In genomic region chr3:5019411-5020261, GRCh38 we compare ENCODE assay signal across 10 cellular contexts. TPM values are rescaled to one million over a fixed set of nuclear protein-coding genes. Genes with fewer than 3 reads are reported as not detected.
DNase-seq lines count a peak whose midpoint lies in the region; ATAC-seq, FAIRE-seq and TF ChIP-seq lines count a peak whose summit lies in the region.
"Had no signal": no experiment of that assay in that cellular context is flagged by ENCODE, and none has a peak within 500 bp of the region (broad histone marks: within the 10 kb centered on the region; RNA-seq: fewer than 3 reads in every experiment).

No MANE protein-coding gene starts in this region.

- peaks cover 75% of the 10 kb centered on the region for H3K4me1 Mint-ChIP-seq in activated CD4-positive, alpha-beta T cell treated with anti-CD3 and anti-CD28 coated beads, Interleukin-2, amount 10 ng/mL, durations not matched to agents 7 days and 5 days

- peak overlapping the region; percentile 0 for H3K4me3 Mint-ChIP-seq in activated CD4-positive, alpha-beta T cell treated with anti-CD3 and anti-CD28 coated beads, Interleukin-2, amount 10 ng/mL, durations not matched to agents 7 days and 5 days

- FAIRE-seq in GM12891 (lab: Jason Lieb, UNC) = no peak
- FAIRE-seq: urothelium cell line had no signal

- no peaks in the 10 kb centered on the region for H3K9me3 Mint-ChIP-seq in activated CD4-positive, alpha-beta T cell treated with anti-CD3 and anti-CD28 coated beads, Interleukin-2, amount 10 ng/mL, durations not matched to agents 7 days and 5 days

- no peak for DNase-seq in GM12891 (ENCODE audit: insufficient read length, low spot score)
- DNase-seq in activated CD4-positive, alpha-beta T cell treated with anti-CD3 and anti-CD28 coated beads, Interleukin-2, amount 10 ng/mL, durations not matched to agents 7 days and 5 days = peak; percentile 88
- peak; percentile 74 for DNase-seq in effector CD4-positive, alpha-beta T cell
- DNase-seq in stimulated activated CD4-positive, alpha-beta T cell treated with anti-CD3 and anti-CD28 coated beads, Interleukin-4, amount 100 ng/mL, for 1 hour = peak; percentile 70
- DNase-seq in NCI-H2227 treated with DMSO at 0.1 percent for 48 hours (lab: John Stamatoyannopoulos, UW) = no peak
- no peak for DNase-seq in NCI-H1694 treated with DMSO at 0.1 percent for 48 hours (lab: John Stamatoyannopoulos, UW)
- no peak for DNase-seq in SW 1271 (lab: John Stamatoyannopoulos, UW)

- no peak for ATAC-seq in HG03039 (IDR thresholded peaks at IDR 0.05; ENCODE audit: unreplicated experiment)
- ATAC-seq: SK-N-SH treated with all-trans-retinoic acid at 6 μM for 48 hours had no signal

- H3K27me3 Mint-ChIP-seq in activated CD4-positive, alpha-beta T cell treated with anti-CD3 and anti-CD28 coated beads, Interleukin-2, amount 10 ng/mL, durations not matched to agents 7 days and 5 days = peaks cover under 1% of the 10 kb centered on the region

- TF ChIP-seq POLR2A in GM12891 (IDR thresholded peaks at IDR 0.05; ENCODE audit: low read depth, low read length) = no peak

- POLR2A ChIA-PET in activated CD4-positive, alpha-beta T cell treated with anti-CD3 and anti-CD28 coated beads, Interleukin-2, amount 10 ng/mL, durations not matched to agents 7 days and 5 days (lab: Charles Lee) = interaction anchor here (1.3 kb wide), 1 partner anchor 41 kb away, joined by 5 read pairs; no protein-coding TSS in a partner anchor

- H3K36me3 Mint-ChIP-seq in activated CD4-positive, alpha-beta T cell treated with anti-CD3 and anti-CD28 coated beads, Interleukin-2, amount 10 ng/mL, durations not matched to agents 7 days and 5 days (ENCODE audit: low read depth) = peaks cover 2% of the 10 kb centered on the region

- CTCF ChIA-PET in activated CD4-positive, alpha-beta T cell treated with anti-CD3 and anti-CD28 coated beads, Interleukin-2, amount 10 ng/mL, durations not matched to agents 7 days and 5 days (lab: Charles Lee) = interaction anchor here (0.6 to 3.6 kb wide), 9 partner anchors 17 to 304 kb away, joined by 3 to 23 read pairs (median 3); partner anchors contain the start of gene BHLHE40

- peak overlapping the region; percentile 47 for H3K27ac Mint-ChIP-seq in activated CD4-positive, alpha-beta T cell treated with anti-CD3 and anti-CD28 coated beads, Interleukin-2, amount 10 ng/mL, durations not matched to agents 7 days and 5 days

TF ChIP-seq in GM12891, 5 proteins besides CTCF, POLR2A, EP300 and RAD21:
- TF ChIP-seq POLR2AphosphoS5 (IDR thresholded peaks at IDR 0.05; ENCODE audit: low read depth, low read length) = no peak
- TF ChIP-seq SPI1 (IDR thresholded peaks at IDR 0.05; ENCODE audit: low read depth, low read length) = 0 out of 2 replicates have a peak, but pooled peaks have one; percentile 27

RNA-seq across cellular contexts. Expression of gene BHLHE40, which starts 40.4 kb away (rescaled TPM):
- polyA plus RNA-seq in GM12891 (2012; ENCODE audit: low read depth, missing spikeins) = 101 TPM
- 100 to 1,000 TPM; 105 to 112 TPM for total RNA-seq in activated CD4-positive, alpha-beta T cell treated with anti-CD3 and anti-CD28 coated beads, Interleukin-2, amount 10 ng/mL, durations not matched to agents 7 days and 5 days

Comparison
In these comparisons a context has a peak if more than half of its experiments do, and no peak if none do; other contexts are left out.
1. DNase-seq: peak in activated CD4-positive, alpha-beta T cell treated with anti-CD3 and anti-CD28 coated beads, Interleukin-2, amount 10 ng/mL, durations not matched to agents 7 days and 5 days (single experiment), effector CD4-positive, alpha-beta T cell (single experiment) and stimulated activated CD4-positive, alpha-beta T cell treated with anti-CD3 and anti-CD28 coated beads, Interleukin-4, amount 100 ng/mL, for 1 hour (single experiment); none in GM12891 (single experiment), NCI-H2227 treated with DMSO at 0.1 percent for 48 hours (single experiment), NCI-H1694 treated with DMSO at 0.1 percent for 48 hours (single experiment) and SW 1271 (0 of 2).